ENCODE assay signal across 8 cellular contexts in genomic region chr16:1474047-1474446, GRCh38. TPM values are rescaled to one million over a fixed set of nuclear protein-coding genes. Genes with fewer than 3 reads are reported as not detected.
DNase-seq lines count a peak whose midpoint lies in the region; ATAC-seq and TF ChIP-seq lines count a peak whose summit lies in the region.

No MANE protein-coding gene starts in this region.

- H3K4me3 Mint-ChIP-seq in CD14-positive monocyte (peak overlapping the region; percentile 82 to 93), nephron (peak overlapping the region; percentile 76 to 85 (median 83))

- H3K4me1 Mint-ChIP-seq in CD14-positive monocyte (peaks cover 56% of the 10 kb centered on the region), nephron (peaks cover 9% of the 10 kb centered on the region)

- TF ChIP-seq CTCF in CD14-positive monocyte (IDR thresholded peaks at IDR 0.05) (no peak), MM.1S (IDR thresholded peaks at IDR 0.05; ENCODE audit: low read length) (no peak), nephron (IDR thresholded peaks at IDR 0.05; ENCODE audit: unreplicated experiment in 3 of 3) (no peak)

- H3K36me3 ChIP-seq in MM.1S (replicated peaks; ENCODE audit: insufficient read depth, low read length), result no peaks in the 10 kb centered on the region
- H3K36me3 ChIP-seq in duodenal mucosa (ENCODE audit: control insufficient read depth in 1 of 2, insufficient read depth in 2 of 2, low read length in 2 of 2), result no peaks in the 10 kb centered on the region

- H3K4me2 ChIP-seq in MM.1S (ENCODE audit: low read depth, low read length), result peak overlapping the region; percentile 66

- H3K9ac ChIP-seq in MM.1S (ENCODE audit: low read length), result peak overlapping the region; percentile 87; the same call in 1 of the 2 replicates
- H3K9ac ChIP-seq in duodenal mucosa (ENCODE audit: low read depth in 1 of 2, low read length in 2 of 2), result peak overlapping the region; percentile 74 to 86

- no peak overlapping the region for H2AFZ ChIP-seq in MM.1S (ENCODE audit: low read length)

- no peaks in the 10 kb centered on the region for H3F3A ChIP-seq in MM.1S (ENCODE audit: insufficient read depth, low read length)

- H3K27me3 ChIP-seq in MM.1S (replicated peaks; ENCODE audit: insufficient read depth, low read length) (no peaks in the 10 kb centered on the region), duodenal mucosa (ENCODE audit: control insufficient read depth in 1 of 2, insufficient read depth in 2 of 2, low read length in 2 of 2) (no peaks in the 10 kb centered on the region)

- H3K9me3 Mint-ChIP-seq in CD14-positive monocyte (peaks cover 0 to 5% (median 3%) of the 10 kb centered on the region in 7 donors), nephron (no peaks in the 10 kb centered on the region)

- H3K79me2 ChIP-seq in MM.1S (ENCODE audit: low read length), result peaks cover 42% of the 10 kb centered on the region

- H3K27me3 Mint-ChIP-seq in CD14-positive monocyte (ENCODE audit: low read depth in 3 of 3), result peaks cover 0 to 5% (median 0%) of the 10 kb centered on the region in 3 donors
- H3K27me3 Mint-ChIP-seq in nephron (ENCODE audit: low read depth), result no peaks in the 10 kb centered on the region

- H3K4me3 ChIP-seq in MM.1S (ENCODE audit: low read length) (peak overlapping the region; percentile 71), duodenal mucosa (ENCODE audit: low read depth in 1 of 2, low read length in 2 of 2) (peak overlapping the region; percentile 89 to 90)

- no peak overlapping the region for H3K27ac ChIP-seq in MM.1S (ENCODE audit: low read length)
- no peak overlapping the region for H3K27ac ChIP-seq in duodenal mucosa (ENCODE audit: low read depth, low read length)

- H3K4me1 ChIP-seq in MM.1S (ENCODE audit: low read length) (no peaks in the 10 kb centered on the region), duodenal mucosa (ENCODE audit: control insufficient read depth in 1 of 2, insufficient read depth in 2 of 2, low read length in 2 of 2) (peaks cover 13 to 32% of the 10 kb centered on the region in 2 donors)

- H4K20me1 ChIP-seq in MM.1S (ENCODE audit: insufficient read depth, low read length), result no peaks in the 10 kb centered on the region

- H3K27ac Mint-ChIP-seq in CD14-positive monocyte (peak overlapping the region; percentile 64 to 95 (median 90)), nephron (peak overlapping the region in 1 of 3 experiments; percentile 25)

- no peaks in the 10 kb centered on the region for H3K9me2 ChIP-seq in MM.1S (replicated peaks; ENCODE audit: insufficient read depth, low read length)

- intact Hi-C loops in CD14-positive monocyte (cut with micrococcal nuclease), result loop anchor here (5.0 to 10.0 kb wide), 4 partner anchors 68 to 301 kb away; partner anchors contain the start of genes CRAMP1 (in 2 of the 2), IFT140 (in 2 of the 2), EME2 (in 1 of the 2) and MRPS34 (in 1 of the 2)

- H3K36me3 Mint-ChIP-seq in CD14-positive monocyte, result peaks cover 4 to 8% of the 10 kb centered on the region in 2 donors
- no peaks in the 10 kb centered on the region for H3K36me3 Mint-ChIP-seq in nephron (ENCODE audit: low read depth)

- DNase-seq in CD14-positive monocyte (ENCODE audit: low spot score), result no peak
- no peak for DNase-seq in MM.1S
- DNase-seq in pons (ENCODE audit: low spot score), result no peak
- no peak for DNase-seq in NCI-H1694 (lab: John Stamatoyannopoulos, UW)
- no peak for DNase-seq in SHP77 treated with DMSO at 0.1 percent for 48 hours (lab: John Stamatoyannopoulos, UW)

- no peak for ATAC-seq in HG03196 (IDR thresholded peaks at IDR 0.05; ENCODE audit: unreplicated experiment)

- no peaks in the 10 kb centered on the region for H3K9me3 ChIP-seq in MM.1S (replicated peaks; ENCODE audit: insufficient read depth, low read length)
- no peaks in the 10 kb centered on the region for H3K9me3 ChIP-seq in duodenal mucosa (ENCODE audit: control insufficient read depth in 1 of 2, low read length in 2 of 2)

RNA-seq across cellular contexts. Expression of gene CLCN7, which starts 0.8 kb away (rescaled TPM):
- polyA plus RNA-seq in CD14-positive monocyte, result 10 to 100 TPM; 37.4 to 56.5 TPM

RNA-seq across cellular contexts. Expression of gene PTX4, which starts 14.7 kb away (rescaled TPM):
- polyA plus RNA-seq in CD14-positive monocyte, result not detected

RNA-seq across cellular contexts. Expression of gene TELO2, which starts 19.1 kb away (rescaled TPM):
- polyA plus RNA-seq in CD14-positive monocyte, result 10 to 100 TPM in 1 of 2 donors, 1 to 10 TPM in 1; 7.3 to 11.4 TPM

RNA-seq across cellular contexts. Expression of gene CCDC154, which starts 29.7 kb away (rescaled TPM):
- polyA plus RNA-seq in CD14-positive monocyte, result not detected

RNA-seq across cellular contexts. Expression of gene PERCC1, which starts 43.2 kb away (rescaled TPM):
- not detected for polyA plus RNA-seq in CD14-positive monocyte
